ENCODE assay signal across 7 cellular contexts in the genomic region with DNA sequence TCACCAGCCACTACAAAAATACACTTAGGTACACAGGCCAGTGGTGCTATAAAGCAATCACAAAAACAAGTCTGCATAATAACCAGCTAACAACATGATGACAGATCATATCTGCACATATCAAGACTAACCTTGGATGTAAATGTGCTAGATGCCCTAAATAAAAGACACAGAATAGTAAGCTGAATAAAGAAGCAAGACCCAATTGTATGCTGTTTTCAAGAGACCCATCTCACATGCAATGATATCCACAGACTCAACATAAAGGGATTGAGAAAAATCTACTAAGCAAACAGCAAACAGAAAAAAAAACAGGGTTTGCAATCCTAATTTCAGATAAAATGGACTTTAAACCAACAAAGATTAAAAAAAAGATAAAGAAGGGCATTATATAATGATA.
"Had no signal": no experiment of that assay in that cellular context is flagged by ENCODE, and none has a peak within 500 bp of the region (broad histone marks: within the 10 kb centered on the region; RNA-seq: fewer than 3 reads in every experiment).

No MANE protein-coding gene starts in this region.

- ATAC-seq: HCT116, K562 had no signal

- H3K9me3 ChIP-seq: HAP-1 had no signal

- DNase-seq: GOT3, H7 had no signal

- H3K4me3 ChIP-seq: GM23248, HAP-1, K562 had no signal

- H2AFZ ChIP-seq: GM23248 had no signal

- H3K36me3 ChIP-seq: HAP-1 had no signal

- H3K27ac ChIP-seq: GM23248 had no signal

- H3K9ac ChIP-seq: GM23248 had no signal

- H3K4me1 ChIP-seq: HAP-1 had no signal

- FAIRE-seq: HTR-8/SVneo, K562 had no signal
